ENCODE assay signal across 8 cellular contexts in the genomic region with DNA sequence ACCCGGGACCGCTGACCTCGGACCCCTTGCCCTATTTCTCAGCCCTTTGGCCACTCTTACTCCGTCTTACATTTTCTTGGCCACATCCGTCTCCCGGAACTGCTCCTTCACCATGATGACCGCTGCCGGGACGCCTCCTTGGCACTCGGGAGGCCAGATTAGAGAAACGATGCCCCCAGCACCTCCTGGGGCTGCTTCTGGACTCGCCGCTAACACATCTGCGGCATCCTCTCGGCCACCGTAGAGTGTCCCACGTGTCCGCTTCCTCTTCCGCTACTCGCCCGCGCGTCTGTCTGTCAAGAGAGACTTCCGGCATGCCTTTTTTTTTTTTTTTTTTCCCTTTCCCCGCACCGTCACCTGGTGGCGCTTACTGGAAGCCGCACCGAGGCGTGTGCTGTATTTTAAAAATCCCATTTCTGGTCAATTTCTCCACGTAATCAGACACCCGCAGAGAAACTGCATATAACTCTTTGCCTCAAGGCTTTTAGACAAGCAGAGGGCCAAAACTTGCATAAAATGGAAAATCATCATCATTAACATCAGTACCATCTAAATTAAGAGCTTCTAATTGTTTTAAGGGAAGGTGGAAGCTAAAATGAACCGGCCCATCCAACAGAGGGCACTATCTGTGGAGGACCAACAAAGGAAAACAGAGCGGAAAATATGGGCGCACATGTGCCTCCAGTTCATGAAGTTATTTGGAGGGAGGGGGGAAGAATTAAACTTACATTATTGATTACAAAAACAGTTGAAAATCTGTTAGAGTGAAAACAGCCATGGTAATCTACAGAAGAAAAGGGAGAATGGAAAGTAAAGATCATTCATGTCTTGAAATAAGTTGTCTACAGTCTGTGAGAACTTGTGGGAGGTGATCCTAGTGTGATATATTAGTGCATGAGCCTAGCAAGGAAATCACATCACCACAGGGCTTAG. TPM values are rescaled to one million over a fixed set of nuclear protein-coding genes. Genes with fewer than 3 reads are reported as not detected.
A peak's percentile ranks its signal among the peaks of the same experiment; 100 is the strongest.
DNase-seq lines count a peak whose midpoint lies in the region; FAIRE-seq and TF ChIP-seq lines count a peak whose summit lies in the region.

POLR3A (minus strand) TSS at position 222 of the 933 bp plus-strand sequence; CDS start at position 114, 108 bp downstream.

- H3K4me1 Mint-ChIP-seq in neural crest cell, result peaks cover 23% of the 10 kb centered on the region

- DNase-seq in H54 (ENCODE audit: insufficient read length, low spot score) (peak; percentile 84), SHP77 (lab: John Stamatoyannopoulos, UW) (peak; percentile 81 to 83), fibroblast of villous mesenchyme (ENCODE audit: low read depth) (peak; percentile 98), neural crest cell (ENCODE audit: low read depth, low spot score) (peak; percentile 91)
- DNase-seq in activated effector memory CD4-positive, alpha-beta T cell treated with anti-CD3 and anti-CD28 coated beads, Interleukin-2, amount 50 U/mL, for 16 hours, result peak; percentile 96

- H3K27ac Mint-ChIP-seq in neural crest cell (ENCODE audit: unreplicated experiment), result peak within 1 kb of the TSS; percentile 95

- H3K4me1 ChIP-seq in ES-I3 (ENCODE audit: insufficient read depth, low read length) (no peaks in the 10 kb centered on the region), Loucy (ENCODE audit: insufficient read depth, low read length, poor library complexity, severe bottlenecking) (peaks cover 22% of the 10 kb centered on the region), stomach smooth muscle (ENCODE audit: control insufficient read depth, insufficient read depth, low read length) (peaks cover 22% of the 10 kb centered on the region)

- peaks cover 38% of the 10 kb centered on the region for H3K79me2 ChIP-seq in Loucy (ENCODE audit: insufficient read depth, low read length)

- no peaks in the 10 kb centered on the region for H3K9me2 ChIP-seq in Loucy (replicated peaks; ENCODE audit: low read depth, low read length)

- peak; percentile 27 for FAIRE-seq in H54 (lab: Jason Lieb, UNC)

- H4K20me1 ChIP-seq in Loucy (ENCODE audit: insufficient read depth, low read length, poor library complexity, severe bottlenecking), result peaks cover 8% of the 10 kb centered on the region

- H3K9me3 ChIP-seq in ES-I3 (ENCODE audit: control insufficient read depth, insufficient read depth, low read length) (no peaks in the 10 kb centered on the region), Loucy (ENCODE audit: insufficient read depth, low read depth, low read length) (no peaks in the 10 kb centered on the region), stomach smooth muscle (ENCODE audit: control insufficient read depth in 2 of 2, low read length in 2 of 2) (no peaks in the 10 kb centered on the region)

- H3K4me3 ChIP-seq in Loucy (ENCODE audit: low read length, poor library complexity, severe bottlenecking) (peak within 1 kb of the TSS; percentile 97), fibroblast of villous mesenchyme (ENCODE audit: low read depth, low read length) (peak within 1 kb of the TSS; percentile 85), stomach smooth muscle (ENCODE audit: low read length in 2 of 2) (peak within 1 kb of the TSS; percentile 88 to 100)

- peak within 1 kb of the TSS; percentile 97 for H2AFZ ChIP-seq in Loucy (ENCODE audit: low read length)

- 0 out of 2 replicates have a peak, but pooled peaks cover 3% of the 10 kb centered on the region for H3F3A ChIP-seq in Loucy (ENCODE audit: low read depth)

- TF ChIP-seq POLR2A in H54 (IDR thresholded peaks at IDR 0.05; ENCODE audit: low read depth, low read length), result peak; percentile 75

- H3K4me2 ChIP-seq in Loucy (ENCODE audit: low read depth, low read length, poor library complexity, severe bottlenecking), result peak within 1 kb of the TSS; percentile 85

- H3K36me3 Mint-ChIP-seq in neural crest cell (ENCODE audit: low read depth), result peaks cover 10% of the 10 kb centered on the region

- H3K4me3 Mint-ChIP-seq in neural crest cell, result peak within 1 kb of the TSS; percentile 99

- H3K27me3 ChIP-seq in Loucy (ENCODE audit: insufficient read depth, low read length, poor library complexity, severe bottlenecking) (peaks cover 9% of the 10 kb centered on the region), stomach smooth muscle (ENCODE audit: control insufficient read depth in 1 of 2, insufficient read depth in 2 of 2, low read length in 2 of 2) (no peaks in the 10 kb centered on the region)

- H3K9ac ChIP-seq in ES-I3 (ENCODE audit: low read depth, low read length) (peak within 1 kb of the TSS; percentile 89), Loucy (ENCODE audit: low read depth, low read length, poor library complexity, severe bottlenecking) (peak within 1 kb of the TSS; percentile 96), stomach smooth muscle (ENCODE audit: low read length in 2 of 2) (peak within 1 kb of the TSS; percentile 92 to 97)

- peak; percentile 98 for TF ChIP-seq CTCF in Loucy (conservative IDR thresholded peaks at IDR 0.05; ENCODE audit: low read length)
- peak; percentile 61 for TF ChIP-seq CTCF in fibroblast of villous mesenchyme (IDR thresholded peaks at IDR 0.05; ENCODE audit: insufficient read depth, low read depth, low read length)
- TF ChIP-seq CTCF in neural crest cell (conservative IDR thresholded peaks at IDR 0.05), result peak; percentile 80

- H3K9me3 Mint-ChIP-seq in neural crest cell, result no peaks in the 10 kb centered on the region

- H3K27me3 Mint-ChIP-seq in neural crest cell (ENCODE audit: low read depth), result no peaks in the 10 kb centered on the region

- peaks cover 18% of the 10 kb centered on the region for H3K36me3 ChIP-seq in ES-I3 (ENCODE audit: insufficient read depth, low read length)
- H3K36me3 ChIP-seq in Loucy (ENCODE audit: insufficient read depth, low read length), result peaks cover 15% of the 10 kb centered on the region; the same call in 1 of the 2 replicates
- peaks cover 14 to 16% of the 10 kb centered on the region in 2 donors for H3K36me3 ChIP-seq in stomach smooth muscle (ENCODE audit: control insufficient read depth in 2 of 2, insufficient read depth in 2 of 2, low read length in 2 of 2)

- H3K27ac ChIP-seq in stomach smooth muscle (ENCODE audit: low read length), result peak within 1 kb of the TSS; percentile 81

RNA-seq across cellular contexts. Expression of gene POLR3A, which starts in this region (rescaled TPM):
- total RNA-seq in fibroblast of villous mesenchyme, result 15.1 and 18.6 TPM in 2 replicates
- total RNA-seq in neural crest cell, result 28.9 and 31.4 TPM in 2 replicates

Comparison
In these comparisons a context has a peak if more than half of its experiments do, and no peak if none do; other contexts are left out.
1. Peak in every context shown above with its lines: DNase-seq, H3K4me3 ChIP-seq and H3K27ac ChIP-seq.